Comparison of ENCODE assay signal across 11 cellular contexts in genomic region chr3:146274833-146275232, GRCh38. TPM values are rescaled to one million over a fixed set of nuclear protein-coding genes. Genes with fewer than 3 reads are reported as not detected.
DNase-seq lines count a peak whose midpoint lies in the region; ATAC-seq and TF ChIP-seq lines count a peak whose summit lies in the region.
"Had no signal": no experiment of that assay in that cellular context is flagged by ENCODE, and none has a peak within 500 bp of the region (broad histone marks: within the 10 kb centered on the region; RNA-seq: fewer than 3 reads in every experiment).

No MANE protein-coding gene starts in this region.

- H3K4me3 Mint-ChIP-seq in neural progenitor cell, result no peak overlapping the region
- H3K4me3 Mint-ChIP-seq: CD4-positive, alpha-beta T cell; central memory CD8-positive, alpha-beta T cell had no signal

- no peaks in the 10 kb centered on the region for H3K4me1 Mint-ChIP-seq in neural progenitor cell
- H3K4me1 Mint-ChIP-seq: central memory CD8-positive, alpha-beta T cell had no signal

- 34 to 51% methylated on average over 1 of the region's 1 CpG for WGBS in heart right ventricle, 2 donors

- TF ChIP-seq CTCF in brain microvascular endothelial cell (IDR thresholded peaks at IDR 0.05; ENCODE audit: low read depth, low read length, missing control alignments) (no peak), heart right ventricle (IDR thresholded peaks at IDR 0.05) (no peak), neural progenitor cell (IDR thresholded peaks at IDR 0.05) (no peak)

- H3F3A ChIP-seq in neural progenitor cell (ENCODE audit: low read depth), result no peaks in the 10 kb centered on the region

- H3K4me1 ChIP-seq in heart right ventricle, result peaks cover 0 to 35% (median 14%) of the 10 kb centered on the region in 9 donors
- peaks cover 0 to 4% (median 3%) of the 10 kb centered on the region in 3 donors for H3K4me1 ChIP-seq in skeletal muscle tissue (ENCODE audit: control insufficient read depth in 3 of 3, insufficient read depth in 3 of 3, low read length in 3 of 3)
- no peaks in the 10 kb centered on the region for H3K4me1 ChIP-seq in neural progenitor cell
- H3K4me1 ChIP-seq: prostate gland had no signal

- H3K27me3 Mint-ChIP-seq in neural progenitor cell (ENCODE audit: insufficient read depth, low read depth), result no peaks in the 10 kb centered on the region
- H3K27me3 Mint-ChIP-seq: CD4-positive, alpha-beta T cell; central memory CD8-positive, alpha-beta T cell had no signal

- H3K27ac ChIP-seq in brain microvascular endothelial cell (peak overlapping the region; percentile 89), heart right ventricle (peak overlapping the region in 7 of 10 donors; percentile 21 to 74 (median 65)), skeletal muscle tissue (ENCODE audit: low read depth, low read length) (peak overlapping the region; percentile 71), neural progenitor cell (no peak overlapping the region)
- H3K27ac ChIP-seq: prostate gland had no signal

- H3K9me3 ChIP-seq in heart right ventricle, result no peaks in the 10 kb centered on the region
- H3K9me3 ChIP-seq in skeletal muscle tissue (ENCODE audit: control insufficient read depth in 3 of 3, low read length in 3 of 3), result no peaks in the 10 kb centered on the region
- no peaks in the 10 kb centered on the region for H3K9me3 ChIP-seq in neural progenitor cell (ENCODE audit: low read depth)
- H3K9me3 ChIP-seq: prostate gland had no signal

- H3K9ac ChIP-seq in skeletal muscle tissue (ENCODE audit: low read depth in 1 of 3, low read length in 3 of 3) (no peak overlapping the region), neural progenitor cell (no peak overlapping the region)

- no peak overlapping the region for H3K4me3 ChIP-seq in brain microvascular endothelial cell (ENCODE audit: low read depth, low read length)
- H3K4me3 ChIP-seq in heart right ventricle, result no peak overlapping the region
- no peak overlapping the region for H3K4me3 ChIP-seq in skeletal muscle tissue (ENCODE audit: low read length in 3 of 3)
- H3K4me3 ChIP-seq in neural progenitor cell, result no peak overlapping the region
- H3K4me3 ChIP-seq: prostate gland had no signal

- ATAC-seq in heart right ventricle (peak in 7 of 8 donors; percentile 58 to 81 (median 76)), HG03280 (IDR thresholded peaks at IDR 0.05; ENCODE audit: unreplicated experiment) (no peak)

- H3K36me3 Mint-ChIP-seq in neural progenitor cell, result no peaks in the 10 kb centered on the region

- DNase-seq in EH (ENCODE audit: low read depth) (peak; percentile 95), brain microvascular endothelial cell (peak; percentile 80), heart right ventricle (no peak), neural progenitor cell (ENCODE audit: low spot score) (no peak)
- no peak for DNase-seq in activated effector memory CD4-positive, alpha-beta T cell treated with Interleukin-2 at 50 U/mL for 16 hours
- no peak for DNase-seq in activated T-cell treated with anti-CD3 and anti-CD28 coated beads, Interleukin-2, amount 50 U/mL, for 1 hour
- DNase-seq: CD4-positive, alpha-beta T cell had no signal

- no peak overlapping the region for H3K4me2 ChIP-seq in neural progenitor cell

- H4K20me1 ChIP-seq in neural progenitor cell (ENCODE audit: low read depth), result no peaks in the 10 kb centered on the region

- peaks cover 4% of the 10 kb centered on the region for H3K9me3 Mint-ChIP-seq in neural progenitor cell
- H3K9me3 Mint-ChIP-seq: CD4-positive, alpha-beta T cell; central memory CD8-positive, alpha-beta T cell had no signal

- no peak overlapping the region for H2AFZ ChIP-seq in neural progenitor cell (replicated peaks)

- intact Hi-C loops in heart right ventricle (cut with DNase I), result no loop called here

- in situ Hi-C loops in brain microvascular endothelial cell (cut with HindIII; ENCODE audit: low pct_ligation_motif_present, low sequenced_read_pairs), result no loop called here

- no peaks in the 10 kb centered on the region for H3K27me3 ChIP-seq in brain microvascular endothelial cell (replicated peaks)
- H3K27me3 ChIP-seq in heart right ventricle, result peaks cover 0 to 4% (median 0%) of the 10 kb centered on the region in 7 donors
- no peaks in the 10 kb centered on the region for H3K27me3 ChIP-seq in skeletal muscle tissue (ENCODE audit: control insufficient read depth in 3 of 3, insufficient read depth in 3 of 3, low read length in 3 of 3)
- no peaks in the 10 kb centered on the region for H3K27me3 ChIP-seq in neural progenitor cell

- H3K36me3 ChIP-seq in brain microvascular endothelial cell (replicated peaks) (no peaks in the 10 kb centered on the region), heart right ventricle (no peaks in the 10 kb centered on the region), skeletal muscle tissue (ENCODE audit: control insufficient read depth in 3 of 3, insufficient read depth in 3 of 3, low read length in 3 of 3) (no peaks in the 10 kb centered on the region), neural progenitor cell (no peaks in the 10 kb centered on the region)
- H3K36me3 ChIP-seq: prostate gland had no signal

- no peaks in the 10 kb centered on the region for H3K79me2 ChIP-seq in neural progenitor cell (ENCODE audit: low read depth)

- H3K27ac Mint-ChIP-seq in neural progenitor cell, result no peak overlapping the region
- H3K27ac Mint-ChIP-seq: CD4-positive, alpha-beta T cell had no signal

RNA-seq across cellular contexts. Expression of gene PLSCR4, which starts 23.9 kb away (rescaled TPM):
- total RNA-seq in heart right ventricle, result 10 to 100 TPM in 6 of 10 donors, 1 to 10 TPM in 4; 8.1 to 16.4 (median 12.0) TPM
- polyA plus RNA-seq in heart right ventricle, result 1 to 10 TPM; 4.6 to 9.5 TPM
- 21.9 TPM for total RNA-seq in skeletal muscle tissue
- 0.71 and 1.0 TPM in 2 replicates for total RNA-seq in neural progenitor cell (ENCODE audit: low replicate concordance)
- total RNA-seq: CD4-positive, alpha-beta T cell had no signal

Comparison
In these comparisons a context has a peak if more than half of its experiments do, and no peak if none do; other contexts are left out.
1. DNase-seq: peak in EH (single experiment) and brain microvascular endothelial cell (single experiment); none in heart right ventricle (0 of 2), neural progenitor cell (single experiment), activated effector memory CD4-positive, alpha-beta T cell treated with Interleukin-2 at 50 U/mL for 16 hours (single experiment) and activated T-cell treated with anti-CD3 and anti-CD28 coated beads, Interleukin-2, amount 50 U/mL, for 1 hour (single experiment).